39 cellular contexts compared by ENCODE assay signal in genomic region chr1:205883792-205884191, GRCh38. TPM values are rescaled to one million over a fixed set of nuclear protein-coding genes. Genes with fewer than 3 reads are reported as not detected.
"Had no signal": no experiment of that assay in that cellular context is flagged by ENCODE, and none has a peak within 500 bp of the region (broad histone marks: within the 10 kb centered on the region; RNA-seq: fewer than 3 reads in every experiment).

No MANE protein-coding gene starts in this region.

- H3K4me2 ChIP-seq: KMS-11 had no signal

- H3K27me3 ChIP-seq: MG63 had no signal

- H3K36me3 ChIP-seq: MG63 had no signal

- H3K9ac ChIP-seq: KMS-11 had no signal

- DNase-seq: Karpas-422, Kasumi-1, MG63, MM.1S, MV-4-11, NCI-H1048, NCI-H1092, NCI-H1092 treated with DMSO at 0.1 percent for 48 hours, NCI-H1105, NCI-H1105 treated with DMSO at 0.1 percent for 48 hours, NCI-H1417, NCI-H1417 treated with DMSO at 0.1 percent for 48 hours, NCI-H1436, NCI-H1436 treated with DMSO at 0.1 percent for 48 hours, NCI-H146, NCI-H1694, NCI-H1694 treated with DMSO at 0.1 percent for 48 hours, NCI-H187, NCI-H187 treated with DMSO at 0.1 percent for 48 hours, NCI-H1930, NCI-H2029, NCI-H2029 treated with DMSO at 0.1 percent for 48 hours, NCI-H2081, NCI-H2081 treated with DMSO at 0.1 percent for 48 hours, NCI-H2107, NCI-H2171, NCI-H2171 treated with DMSO at 0.1 percent for 48 hours, NCI-H2227 treated with DMSO at 0.1 percent for 48 hours, NCI-H226, NCI-H345, NCI-H446, NCI-H446 treated with DMSO at 0.1 percent for 48 hours, NCI-H510A, NCI-H510A treated with DMSO at 0.1 percent for 48 hours had no signal

- H3K4me3 ChIP-seq: MG63 had no signal

- H3K27ac ChIP-seq: KMS-11 had no signal

RNA-seq across cellular contexts. Expression of gene PM20D1, which starts 33.9 kb away (rescaled TPM):
- total RNA-seq: LHCN-M2, M059J, MCF 10A, NCI-H460 had no signal

RNA-seq across cellular contexts. Expression of gene SLC26A9, which starts 59.5 kb away (rescaled TPM):
- total RNA-seq: LHCN-M2, M059J, MCF 10A had no signal
